33 cellular contexts compared by ENCODE assay signal in genomic region chr17:18975597-18975996, GRCh38. TPM values are rescaled to one million over a fixed set of nuclear protein-coding genes. Genes with fewer than 3 reads are reported as not detected.
"Had no signal": no experiment of that assay in that cellular context is flagged by ENCODE, and none has a peak within 500 bp of the region (broad histone marks: within the 10 kb centered on the region; RNA-seq: fewer than 3 reads in every experiment).

No MANE protein-coding gene starts in this region.

- H3K27ac ChIP-seq: adrenal gland, body of pancreas, gastrocnemius medialis had no signal

- DNase-seq: activated CD4-positive, alpha-beta memory T cell treated with anti-CD3 and anti-CD28 coated beads for 36 hours; activated CD4-positive, alpha-beta T cell treated with anti-CD3 and anti-CD28 coated beads for 36 hours; activated CD4-positive, alpha-beta T cell treated with anti-CD3 and anti-CD28 coated beads, Interleukin-2, amount 10 ng/mL, durations not matched to agents 24 days and 14 days; activated CD4-positive, CD25-positive, alpha-beta regulatory T cell; activated CD4-positive, CD25-positive, alpha-beta regulatory T cell treated with anti-CD3 and anti-CD28 coated beads, Interleukin-2, amount 50 U/mL, for 72 hours; activated CD8-positive, alpha-beta memory T cell treated with anti-CD3 and anti-CD28 coated beads, Interleukin-2, amount 10 ng/mL, durations not matched to agents 7 days and 5 days; activated CD8-positive, alpha-beta memory T cell treated with anti-CD3 and anti-CD28 coated beads, Interleukin-2, amount 50 U/mL, for 4 hours; activated CD8-positive, alpha-beta T cell treated with anti-CD3 and anti-CD28 coated beads, Interleukin-2, amount 10 ng/mL, durations not matched to agents 7 days and 5 days; activated effector memory CD4-positive, alpha-beta T cell treated with anti-CD3 and anti-CD28 coated beads, Interleukin-2, amount 50 U/mL, for 16 hours; activated naive CD4-positive, alpha-beta T cell treated with anti-CD3 and anti-CD28 coated beads for 36 hours; activated naive CD8-positive, alpha-beta T cell treated with anti-CD3 and anti-CD28 coated beads for 36 hours; activated naive CD8-positive, alpha-beta T cell treated with anti-CD3 and anti-CD28 coated beads, Interleukin-2, amount 50 U/mL, for 24 hours; activated T-cell treated with anti-CD3 and anti-CD28 coated beads, Interleukin-2, amount 50 U/mL, for 1 hour; activated T-cell treated with anti-CD3 and anti-CD28 coated beads, Interleukin-2, amount 50 U/mL, for 48 hours; adrenal gland; amygdala; aorta; body of pancreas; caudate nucleus; effector memory CD4-positive, alpha-beta T cell; endodermal cell; foreskin keratinocyte; gastrocnemius medialis; glutamatergic neuron; T-helper 2 cell had no signal

- H3K4me3 ChIP-seq: adrenal gland, body of pancreas, gastrocnemius medialis had no signal

- H3K9me3 ChIP-seq: adrenal gland, body of pancreas, gastrocnemius medialis had no signal

- H3K36me3 ChIP-seq: adrenal gland, gastrocnemius medialis had no signal

- H3K4me1 ChIP-seq: adrenal gland, foreskin keratinocyte, gastrocnemius medialis had no signal

- ATAC-seq: activated CD8-positive, alpha-beta memory T cell treated with anti-CD3 and anti-CD28 coated beads, Interleukin-2, amount 10 ng/mL, durations not matched to agents 7 days and 5 days; activated CD8-positive, alpha-beta T cell treated with anti-CD3 and anti-CD28 coated beads, Interleukin-2, amount 10 ng/mL, durations not matched to agents 7 days and 5 days; body of pancreas; esophagus mucosa; foreskin keratinocyte; gastrocnemius medialis had no signal

RNA-seq across cellular contexts. Expression of gene SLC5A10, which starts 23.6 kb away (rescaled TPM):
- total RNA-seq: activated CD4-positive, alpha-beta memory T cell treated with anti-CD3 and anti-CD28 coated beads for 36 hours; activated CD4-positive, alpha-beta T cell treated with anti-CD3 and anti-CD28 coated beads for 36 hours; activated CD4-positive, alpha-beta T cell treated with anti-CD3 and anti-CD28 coated beads, Interleukin-2, amount 10 ng/mL, durations not matched to agents 24 days and 14 days; activated CD8-positive, alpha-beta memory T cell treated with anti-CD3 and anti-CD28 coated beads for 36 hours; activated CD8-positive, alpha-beta memory T cell treated with anti-CD3 and anti-CD28 coated beads, Interleukin-2, amount 10 ng/mL, durations not matched to agents 7 days and 5 days; activated CD8-positive, alpha-beta T cell treated with anti-CD3 and anti-CD28 coated beads, Interleukin-2, amount 10 ng/mL, durations not matched to agents 7 days and 5 days; activated naive CD4-positive, alpha-beta T cell treated with anti-CD3 and anti-CD28 coated beads for 36 hours; activated naive CD8-positive, alpha-beta T cell treated with anti-CD3 and anti-CD28 coated beads for 36 hours; activated T-helper 1 cell treated with anti-CD3 and anti-CD28 coated beads, Interleukin-12 subunit alpha, Interleukin-12 subunit beta, Interleukin-2, Interleukin-4 antibody, amounts not matched to agents 30 ng/mL and 10 ng/mL and 1 ng/mL, durations not matched to agents 14 hours and 24 hours and 36 hours; activated T-helper 2 cell treated with anti-CD3 and anti-CD28 coated beads, Interferon-gamma antibody, Interleukin-2, Interleukin-4, amounts not matched to agents 10 μg/mL and 5 μg/mL and 100 μg/mL, durations not matched to agents 14 hours and 24 hours and 36 hours; aorta; body of pancreas; chondrocyte; dermis microvascular lymphatic vessel endothelial cell; epithelial cell of proximal tubule; foreskin keratinocyte; gastrocnemius medialis; T-helper 1 cell treated with Interleukin-12 subunit alpha and Interleukin-12 subunit beta and Interleukin-4 antibody, amounts not matched to agents 30 ng/mL and 1 ng/mL, for 36 hours had no signal
